In genomic region chr6:106397441-106397840, GRCh38 we compare ENCODE assay signal across 26 cellular contexts.
"Had no signal": no experiment of that assay in that cellular context is flagged by ENCODE, and none has a peak within 500 bp of the region (broad histone marks: within the 10 kb centered on the region; RNA-seq: fewer than 3 reads in every experiment).

No MANE protein-coding gene starts in this region.

- H3K9me3 ChIP-seq: breast epithelium, gastroesophageal sphincter, left lung, lower lobe of right lung, right lobe of liver, thyroid gland, upper lobe of left lung had no signal

- H3K4me1 ChIP-seq: breast epithelium, gastroesophageal sphincter, left lung, lower lobe of right lung, right lobe of liver, thyroid gland, upper lobe of left lung had no signal

- H3K36me3 ChIP-seq: breast epithelium, gastroesophageal sphincter, left lung, lower lobe of right lung, right lobe of liver, thyroid gland, upper lobe of left lung had no signal

- H3K4me3 ChIP-seq: breast epithelium, gastroesophageal sphincter, left lung, lower lobe of right lung, right lobe of liver, thyroid gland, upper lobe of left lung had no signal

- H3K27me3 ChIP-seq: breast epithelium, left lung, right lobe of liver, thyroid gland, upper lobe of left lung had no signal

- DNase-seq: activated CD4-positive, alpha-beta T cell treated with anti-CD3 and anti-CD28 coated beads for 1 hour; activated CD4-positive, alpha-beta T cell treated with anti-CD3 and anti-CD28 coated beads, Interleukin-2, amount 10 ng/mL, durations not matched to agents 7 days and 5 days; activated CD8-positive, alpha-beta T cell treated with anti-CD3 and anti-CD28 coated beads for 36 hours; activated naive CD8-positive, alpha-beta T cell treated with anti-CD3 and anti-CD28 coated beads, Interleukin-2, amount 50 U/mL, for 24 hours; activated T-cell treated with anti-CD3 and anti-CD28 coated beads, Interleukin-2, amount 50 U/mL, for 4 hours; amygdala; central memory CD4-positive, alpha-beta T cell; head of caudate nucleus; hippocampal formation; immature natural killer cell; kidney; left lung; lower lobe of right lung; mesenchymal stem cell; naive thymus-derived CD8-positive, alpha-beta T cell; right lobe of liver; stimulated activated CD4-positive, alpha-beta T cell treated with anti-CD3 and anti-CD28 coated beads, Interleukin-1b, Interleukin-23, amount 100 ng/mL, for 48 hours; stimulated activated CD4-positive, alpha-beta T cell treated with anti-CD3 and anti-CD28 coated beads, Interleukin-4, amount 100 ng/mL, for 4 hours; stimulated activated CD8-positive, alpha-beta memory T cell treated with anti-CD3 and anti-CD28 coated beads, Interleukin-4, amount 100 ng/mL, for 48 hours; stimulated activated naive CD8-positive, alpha-beta T cell treated with anti-CD3 and anti-CD28 coated beads, Interleukin-15, amount 100 ng/mL, for 72 hours; substantia nigra; T-helper 2 cell; thyroid gland; upper lobe of left lung had no signal

- H3K27ac ChIP-seq: gastroesophageal sphincter, left lung, lower lobe of right lung, right lobe of liver, thyroid gland, upper lobe of left lung had no signal
